ENCODE assay signal across 8 cellular contexts in genomic region chr3:9914559-9915251, GRCh38. TPM values are rescaled to one million over a fixed set of nuclear protein-coding genes. Genes with fewer than 3 reads are reported as not detected.
DNase-seq lines count a peak whose midpoint lies in the region; ATAC-seq and TF ChIP-seq lines count a peak whose summit lies in the region.

No MANE protein-coding gene starts in this region.

- peak overlapping the region; percentile 92 for H3K4me2 ChIP-seq in skeletal muscle satellite cell (ENCODE audit: low read length)

- H3K9ac ChIP-seq in skeletal muscle satellite cell (ENCODE audit: low read depth, low read length), result peak overlapping the region; percentile 85

- H3K4me1 ChIP-seq in skeletal muscle satellite cell (ENCODE audit: control insufficient read depth, insufficient read depth, low read length), result peaks cover 59% of the 10 kb centered on the region
- peaks cover 35% of the 10 kb centered on the region for H3K4me1 ChIP-seq in mucosa of descending colon (ENCODE audit: low read depth)

- no peak for ATAC-seq in mucosa of descending colon

- H3K36me3 ChIP-seq in skeletal muscle satellite cell (ENCODE audit: insufficient read depth, low read length), result no peaks in the 10 kb centered on the region
- H3K36me3 ChIP-seq in mucosa of descending colon (ENCODE audit: low read depth), result peaks cover 3% of the 10 kb centered on the region

- intact Hi-C loops in mucosa of descending colon (cut with DNase I, micrococcal nuclease), result no loop called here

- H3K9me3 ChIP-seq in skeletal muscle satellite cell (replicated peaks; ENCODE audit: low read length), result no peaks in the 10 kb centered on the region
- no peaks in the 10 kb centered on the region for H3K9me3 ChIP-seq in mucosa of descending colon

- DNase-seq in DMS53 (lab: John Stamatoyannopoulos, UW) (peak; percentile 35), DMS53 treated with DMSO at 0.1 percent for 48 hours (lab: John Stamatoyannopoulos, UW; ENCODE audit: unreplicated experiment) (no peak), NCI-H146 treated with DMSO at 0.1 percent for 48 hours (lab: John Stamatoyannopoulos, UW; ENCODE audit: unreplicated experiment) (peak; percentile 3), fibroblast of the aortic adventitia (ENCODE audit: low read depth) (no peak), T1000 (lab: John Stamatoyannopoulos, UW) (no peak), NCI-H2081 (lab: John Stamatoyannopoulos, UW) (no peak), mucosa of descending colon (no peak)

- TF ChIP-seq CTCF in fibroblast of the aortic adventitia (IDR thresholded peaks at IDR 0.05; ENCODE audit: insufficient read depth, low read length), result no peak
- TF ChIP-seq CTCF in mucosa of descending colon (IDR thresholded peaks at IDR 0.05), result no peak

- H3K27me3 ChIP-seq in skeletal muscle satellite cell (ENCODE audit: control insufficient read depth, insufficient read depth, low read length), result no peaks in the 10 kb centered on the region

- peak overlapping the region; percentile 60 for H3K4me3 ChIP-seq in fibroblast of the aortic adventitia (ENCODE audit: low read depth, low read length)
- H3K4me3 ChIP-seq in skeletal muscle satellite cell (ENCODE audit: low read length), result peak overlapping the region; percentile 73
- H3K4me3 ChIP-seq in mucosa of descending colon, result no peak overlapping the region

RNA-seq across cellular contexts. Expression of gene IL17RC, which starts 2.2 kb away (rescaled TPM):
- total RNA-seq in fibroblast of the aortic adventitia (ENCODE audit: low replicate concordance) (47.9 and 52.2 TPM in 2 replicates), mucosa of descending colon (10 to 100 TPM; 36.1 to 45.6 (median 44.0) TPM)
- 121 and 264 TPM in 2 replicates for total RNA-seq in skeletal muscle satellite cell (2012; rRNA removed)

RNA-seq across cellular contexts. Expression of gene IL17RE, which starts 12.1 kb away (rescaled TPM):
- total RNA-seq in fibroblast of the aortic adventitia (ENCODE audit: low replicate concordance) (1.5 and 3.1 TPM in 2 replicates), mucosa of descending colon (100 to 1,000 TPM in 1 of 3 donors, 10 to 100 TPM in 2; 41.8 to 116 (median 82.8) TPM)
- 2.8 and 4.4 TPM in 2 replicates for total RNA-seq in skeletal muscle satellite cell (2012; rRNA removed)

RNA-seq across cellular contexts. Expression of gene CRELD1, which starts 18.9 kb away (rescaled TPM):
- total RNA-seq in fibroblast of the aortic adventitia (ENCODE audit: low replicate concordance), result 7.2 and 13.2 TPM in 2 replicates
- 6.8 and 13.7 TPM in 2 replicates for total RNA-seq in skeletal muscle satellite cell (2012; rRNA removed)
- total RNA-seq in mucosa of descending colon, result 10 to 100 TPM; 16.7 to 54.1 (median 29.3) TPM

RNA-seq across cellular contexts. Expression of gene JAGN1, which starts 24.3 kb away (rescaled TPM):
- total RNA-seq in fibroblast of the aortic adventitia (ENCODE audit: low replicate concordance), result 9.8 and 25.8 TPM in 2 replicates
- 44.4 and 46.1 TPM in 2 replicates for total RNA-seq in skeletal muscle satellite cell (2012; rRNA removed)
- 10 to 100 TPM; 29.6 to 41.5 (median 36.6) TPM for total RNA-seq in mucosa of descending colon

RNA-seq across cellular contexts. Expression of gene CIDEC, which starts 34.7 kb away (rescaled TPM):
- not detected in 2 replicates for total RNA-seq in fibroblast of the aortic adventitia (ENCODE audit: low replicate concordance)
- 7.1 and 11.1 TPM in 2 replicates for total RNA-seq in skeletal muscle satellite cell (2012; rRNA removed)
- total RNA-seq in mucosa of descending colon, result 10 to 100 TPM; 10.4 to 49.0 (median 14.9) TPM

Comparison
In these comparisons a context has a peak if more than half of its experiments do, and no peak if none do; other contexts are left out.
1. DNase-seq: peak in DMS53 (single experiment) and NCI-H146 treated with DMSO at 0.1 percent for 48 hours (single experiment); none in DMS53 treated with DMSO at 0.1 percent for 48 hours (single experiment), fibroblast of the aortic adventitia (single experiment), T1000 (single experiment), NCI-H2081 (0 of 2) and mucosa of descending colon (0 of 3).
2. RNA of gene IL17RE, which starts 12.1 kb away (total RNA-seq): 41.8 to 116 TPM in mucosa of descending colon; 1.5 to 3.1 TPM in fibroblast of the aortic adventitia; every median in the first group is over 10 times any median in the second.